Comparison of ENCODE assay signal across 8 cellular contexts in the genomic region with DNA sequence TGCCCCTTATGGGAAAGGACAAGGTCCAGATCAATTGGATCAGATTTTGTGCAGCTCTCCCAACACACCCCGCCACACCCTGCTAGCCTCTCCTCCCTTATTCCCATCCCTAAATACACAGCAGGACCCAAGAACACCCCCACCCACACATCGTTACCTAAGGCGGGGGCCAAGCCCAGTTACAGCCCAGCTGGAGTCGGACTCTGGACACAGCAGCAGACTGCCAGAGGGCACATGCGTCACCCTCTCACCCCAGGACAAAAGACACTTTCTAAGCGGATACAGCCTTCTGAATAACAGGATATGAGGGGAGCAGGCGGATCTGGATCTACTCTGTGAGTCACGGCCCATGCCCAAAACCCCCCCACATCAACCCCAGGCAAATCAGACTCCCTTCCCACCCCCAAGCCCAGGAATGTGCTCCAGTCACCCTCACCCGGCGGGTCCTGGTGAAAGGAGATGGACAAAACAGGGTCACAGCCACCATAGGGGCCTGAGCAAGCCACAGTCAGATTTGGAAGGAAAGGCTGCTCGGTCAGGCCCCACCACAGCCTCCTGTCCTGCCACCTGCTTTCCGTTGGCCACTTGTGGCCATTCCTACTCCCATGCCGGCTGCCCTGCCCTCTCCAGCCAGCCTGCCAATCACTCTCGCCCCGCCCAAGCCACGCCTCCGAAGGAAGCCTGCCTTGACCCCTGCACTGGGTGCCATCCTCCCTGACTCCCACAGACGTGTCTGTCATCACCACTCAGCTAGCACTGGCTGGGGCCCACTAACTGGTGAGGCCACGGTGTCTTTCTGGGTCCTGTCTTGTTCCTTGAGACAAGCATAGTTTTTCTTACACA. TPM values are rescaled to one million over a fixed set of nuclear protein-coding genes. Genes with fewer than 3 reads are reported as not detected.
A peak's percentile ranks its signal among the peaks of the same experiment; 100 is the strongest.
DNase-seq lines count a peak whose midpoint lies in the region; ATAC-seq and TF ChIP-seq lines count a peak whose summit lies in the region.

No MANE protein-coding gene starts in this region.

- H3K9me3 ChIP-seq in right cardiac atrium (ENCODE audit: control insufficient read depth, low read length) = no peaks in the 10 kb centered on the region

- DNase-seq in HPDE6-E6E7 (ENCODE audit: extremely low spot score) = peak; percentile 92
- DNase-seq in astrocyte of the cerebellum (ENCODE audit: low read depth) = peak; percentile 58
- peak; percentile 85 to 90 (median 89) for DNase-seq in right cardiac atrium
- peak; percentile 96 for DNase-seq in renal cortical epithelial cell (ENCODE audit: low read depth)
- DNase-seq in stimulated activated CD4-positive, alpha-beta T cell treated with anti-CD3 and anti-CD28 coated beads, Interleukin-1b, Interleukin-23, amount 100 ng/mL, for 48 hours = no peak
- DNase-seq in mesenteric fat pad (ENCODE audit: low spot score) = no peak

- peak overlapping the region; percentile 83 for H3K27ac ChIP-seq in right cardiac atrium (ENCODE audit: low read length)

- in situ Hi-C loops in astrocyte of the cerebellum (cut with HindIII; ENCODE audit: low sequenced_read_pairs) = no loop called here

- H3K4me3 ChIP-seq in astrocyte of the cerebellum (ENCODE audit: low read depth, low read length) = peak overlapping the region; percentile 35
- peak overlapping the region; percentile 30 for H3K4me3 ChIP-seq in right cardiac atrium (ENCODE audit: low read length)

- ATAC-seq in right cardiac atrium (peak; percentile 75 to 90), GM21717 (IDR thresholded peaks at IDR 0.05; ENCODE audit: unreplicated experiment) (no peak), GM21786 (IDR thresholded peaks at IDR 0.05; ENCODE audit: unreplicated experiment) (no peak)

- H3K27me3 ChIP-seq in right cardiac atrium (ENCODE audit: control insufficient read depth, insufficient read depth) = no peaks in the 10 kb centered on the region

- intact Hi-C loops in right cardiac atrium (cut with DNase I) = no loop called here

- H3K4me1 ChIP-seq in right cardiac atrium (ENCODE audit: control insufficient read depth, insufficient read depth, low read length) = peaks cover 12% of the 10 kb centered on the region

- WGBS in right cardiac atrium = 39% methylated on average over 19 of the region's 19 CpGs

- TF ChIP-seq CTCF in astrocyte of the cerebellum (IDR thresholded peaks at IDR 0.05; ENCODE audit: low read depth, low read length, missing control alignments) = no peak

RNA-seq across cellular contexts. Expression of a gene that starts 4.0 kb away (rescaled TPM):
- total RNA-seq in right cardiac atrium (10 to 100 TPM; 42.6 to 56.1 (median 44.3) TPM), renal cortical epithelial cell (406 and 1,037 TPM in 2 replicates), mesenteric fat pad (107 TPM)
- polyA plus RNA-seq in right cardiac atrium = 73.9 TPM

RNA-seq across cellular contexts. Expression of a gene that starts 7.2 kb away (rescaled TPM):
- total RNA-seq in right cardiac atrium = 1 to 10 TPM; 2.5 to 5.6 (median 3.8) TPM
- polyA plus RNA-seq in right cardiac atrium = 4.3 TPM
- total RNA-seq in renal cortical epithelial cell = 1.0 and 52.3 TPM in 2 replicates
- total RNA-seq in mesenteric fat pad = 0.35 TPM

RNA-seq across cellular contexts. Expression of a gene that starts 18.3 kb away (rescaled TPM):
- total RNA-seq in right cardiac atrium (100 to 1,000 TPM; 183 to 265 (median 220) TPM), renal cortical epithelial cell (95.6 and 246 TPM in 2 replicates), mesenteric fat pad (146 TPM)
- polyA plus RNA-seq in right cardiac atrium = 295 TPM

RNA-seq across cellular contexts. Expression of a gene that starts 19.3 kb away (rescaled TPM):
- total RNA-seq in right cardiac atrium = 1,000 to 10,000 TPM; 1,233 to 1,764 (median 1,522) TPM
- 2,571 TPM for polyA plus RNA-seq in right cardiac atrium
- 9.7 and 13.9 TPM in 2 replicates for total RNA-seq in renal cortical epithelial cell
- total RNA-seq in mesenteric fat pad = 12.6 TPM

RNA-seq across cellular contexts. Expression of a gene that starts 24.9 kb away (rescaled TPM):
- total RNA-seq in right cardiac atrium = 10 to 100 TPM; 56.1 to 75.3 (median 66.1) TPM
- 65.0 TPM for polyA plus RNA-seq in right cardiac atrium
- total RNA-seq in renal cortical epithelial cell = 19.6 and 41.0 TPM in 2 replicates
- total RNA-seq in mesenteric fat pad = 55.5 TPM

Comparison
In these comparisons a context has a peak if more than half of its experiments do, and no peak if none do; other contexts are left out.
1. DNase-seq: peak in HPDE6-E6E7 (single experiment), astrocyte of the cerebellum (single experiment), right cardiac atrium (3 of 3) and renal cortical epithelial cell (single experiment); none in stimulated activated CD4-positive, alpha-beta T cell treated with anti-CD3 and anti-CD28 coated beads, Interleukin-1b, Interleukin-23, amount 100 ng/mL, for 48 hours (single experiment) and mesenteric fat pad (single experiment).
2. ATAC-seq: peak in right cardiac atrium (2 of 2); none in GM21717 (single experiment) and GM21786 (single experiment).